ENCODE assay signal across 21 cellular contexts in the genomic region with DNA sequence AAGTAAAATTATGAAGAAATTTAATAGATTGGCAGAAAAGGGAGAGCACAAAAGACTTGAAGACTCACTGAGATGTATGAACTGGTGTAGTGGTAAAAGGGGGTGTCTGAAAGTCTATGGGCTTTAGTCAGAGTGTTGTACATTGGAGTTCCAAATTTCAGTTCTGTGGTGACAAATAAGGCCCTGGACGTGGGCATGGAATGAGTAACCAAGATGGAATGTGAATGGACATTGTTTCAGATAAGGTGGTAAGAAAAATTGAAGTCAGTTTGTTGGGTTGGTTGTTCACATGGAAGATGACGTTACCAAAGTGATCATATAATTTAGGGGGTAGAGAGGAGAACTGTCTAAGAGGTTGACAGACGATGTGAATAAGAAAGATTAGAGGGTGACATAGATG.
"Had no signal": no experiment of that assay in that cellular context is flagged by ENCODE, and none has a peak within 500 bp of the region (broad histone marks: within the 10 kb centered on the region; RNA-seq: fewer than 3 reads in every experiment).

No MANE protein-coding gene starts in this region.

- H3K4me1 Mint-ChIP-seq: nephron had no signal

- H3K36me3 ChIP-seq: adrenal gland, ascending aorta, esophagus muscularis mucosa, gastroesophageal sphincter, neutrophil, ovary, prostate gland, upper lobe of left lung had no signal

- ATAC-seq: activated CD4-positive, CD25-positive, alpha-beta regulatory T cell treated with anti-CD3 and anti-CD28 coated beads, Interleukin-2, amount 50 U/mL, for 24 hours; gastroesophageal sphincter; left ventricle myocardium superior; T-helper 17 cell had no signal

- H3K4me3 ChIP-seq: adrenal gland, ascending aorta, coronary artery, esophagus muscularis mucosa, gastroesophageal sphincter, ovary, prostate gland, upper lobe of left lung had no signal

- H3K4me1 ChIP-seq: adrenal gland, ascending aorta, prostate gland, upper lobe of left lung had no signal

- H3K4me3 Mint-ChIP-seq: activated CD4-positive, alpha-beta T cell treated with anti-CD3 and anti-CD28 coated beads, Interleukin-2, amount 10 ng/mL, durations not matched to agents 7 days and 5 days; nephron; T-helper 17 cell had no signal

- H3K27ac ChIP-seq: adrenal gland, ascending aorta, coronary artery, esophagus muscularis mucosa, gastroesophageal sphincter, neutrophil, ovary, prostate gland, upper lobe of left lung had no signal

- H3K27ac Mint-ChIP-seq: activated CD4-positive, alpha-beta T cell treated with anti-CD3 and anti-CD28 coated beads, Interleukin-2, amount 10 ng/mL, durations not matched to agents 7 days and 5 days; nephron; T-helper 17 cell had no signal

- DNase-seq: activated CD4-positive, alpha-beta T cell treated with anti-CD3 and anti-CD28 coated beads, Interleukin-2, amount 10 ng/mL, durations not matched to agents 7 days and 5 days; activated CD8-positive, alpha-beta memory T cell treated with anti-CD3 and anti-CD28 coated beads for 24 hours; activated CD8-positive, alpha-beta memory T cell treated with anti-CD3 and anti-CD28 coated beads, Interleukin-2, amount 50 U/mL, for 4 hours; adrenal gland; head of caudate nucleus; left ventricle myocardium superior; ovary; stimulated activated CD4-positive, alpha-beta T cell treated with anti-CD3 and anti-CD28 coated beads, Interleukin-2, amount 100 ng/mL, for 48 hours; stimulated activated CD8-positive, alpha-beta memory T cell treated with anti-CD3 and anti-CD28 coated beads, Interleukin-4, amount 100 ng/mL, for 48 hours; stimulated activated naive CD4-positive, alpha-beta T cell; SW 1271; T-helper 17 cell; upper lobe of left lung had no signal

- H3K27me3 Mint-ChIP-seq: activated CD4-positive, alpha-beta T cell treated with anti-CD3 and anti-CD28 coated beads, Interleukin-2, amount 10 ng/mL, durations not matched to agents 7 days and 5 days; T-helper 17 cell had no signal

- H3K27me3 ChIP-seq: ascending aorta, esophagus muscularis mucosa, gastroesophageal sphincter, neutrophil, ovary, upper lobe of left lung had no signal

- H3K9me3 ChIP-seq: adrenal gland, ascending aorta, esophagus muscularis mucosa, gastroesophageal sphincter, neutrophil, ovary, prostate gland, upper lobe of left lung had no signal
